17 cellular contexts compared by ENCODE assay signal in the genomic region with DNA sequence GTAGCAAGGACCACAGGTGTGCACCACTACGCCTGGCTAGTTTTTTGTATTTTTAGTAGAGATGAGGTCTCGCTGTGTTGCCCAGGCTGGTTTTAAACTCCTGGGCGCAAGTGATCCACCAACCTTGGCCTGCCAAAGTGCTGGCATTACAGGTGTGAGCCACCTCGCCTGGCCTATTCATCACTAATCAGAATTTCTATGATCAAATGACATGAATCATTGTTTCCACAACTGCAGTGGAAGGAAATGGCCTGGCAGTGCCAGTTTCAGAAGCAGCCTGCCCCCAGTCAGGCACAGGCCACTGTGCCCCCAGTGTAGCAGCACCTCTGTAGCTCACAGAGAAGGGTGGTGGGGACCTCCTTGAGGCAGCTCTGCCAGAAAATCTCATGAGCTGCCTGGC.
DNase-seq lines count a peak whose midpoint lies in the region; ATAC-seq and TF ChIP-seq lines count a peak whose summit lies in the region.
"Had no signal": no experiment of that assay in that cellular context is flagged by ENCODE, and none has a peak within 500 bp of the region (broad histone marks: within the 10 kb centered on the region; RNA-seq: fewer than 3 reads in every experiment).

No MANE protein-coding gene starts in this region.

- H3K4me3 ChIP-seq in trophoblast cell (ENCODE audit: low read depth, low read length) (peak overlapping the region; percentile 45), breast epithelium (no peak overlapping the region)
- H3K4me3 ChIP-seq: BLaER1, GM23248, HAP-1 had no signal

- no peak overlapping the region for H3K4me2 ChIP-seq in trophoblast cell (ENCODE audit: low read length)
- H3K4me2 ChIP-seq: BLaER1 had no signal

- no peaks in the 10 kb centered on the region for H3K79me2 ChIP-seq in trophoblast cell (ENCODE audit: control insufficient read depth, insufficient read depth, low read length, poor library complexity)

- no peak overlapping the region for H4K8ac ChIP-seq in trophoblast cell (ENCODE audit: low read depth, low read length)

- H2BK5ac ChIP-seq in trophoblast cell (ENCODE audit: low read depth, low read length, poor library complexity), result no peak overlapping the region

- H3K27me3 ChIP-seq in trophoblast cell (ENCODE audit: insufficient read depth, low read length) (no peaks in the 10 kb centered on the region), breast epithelium (no peaks in the 10 kb centered on the region)
- H3K27me3 ChIP-seq: BLaER1 had no signal

- H3K9me3 ChIP-seq in trophoblast cell (ENCODE audit: insufficient read depth, low read depth, low read length) (peaks cover 4% of the 10 kb centered on the region), breast epithelium (no peaks in the 10 kb centered on the region)
- H3K9me3 ChIP-seq: BLaER1, HAP-1 had no signal

- H3K36me3 Mint-ChIP-seq in activated T-cell treated with anti-CD3 and anti-CD28 coated beads, Interleukin-2, amount 50 U/mL, for 24 hours (ENCODE audit: low read depth), result peaks cover 89% of the 10 kb centered on the region
- peaks cover 74% of the 10 kb centered on the region for H3K36me3 Mint-ChIP-seq in activated T-cell treated with anti-CD3 and anti-CD28 coated beads, Interleukin-2, amount 50 U/mL, for 4 hours (ENCODE audit: insufficient read depth)

- no peak for DNase-seq in activated T-cell treated with anti-CD3 and anti-CD28 coated beads, Interleukin-2, amount 50 U/mL, for 24 hours
- DNase-seq in activated T-cell treated with anti-CD3 and anti-CD28 coated beads, Interleukin-2, amount 50 U/mL, for 4 hours, result no peak
- no peak for DNase-seq in stimulated activated naive CD8-positive, alpha-beta T cell treated with anti-CD3 and anti-CD28 coated beads, Interleukin-15, Interleukin-2, amounts not matched to agents 100 U/mL and 50 U/mL, for 24 hours
- DNase-seq in stimulated activated naive CD8-positive, alpha-beta T cell treated with anti-CD3 and anti-CD28 coated beads, Interleukin-15, amount 100 ng/mL, for 72 hours, result no peak
- DNase-seq in trophoblast cell (no peak), islet precursor cell (no peak), breast epithelium (ENCODE audit: low spot score in 2 of 2) (no peak)
- DNase-seq: 8988T; CD4-positive, alpha-beta memory T cell; DMS153; DMS79; GDM1; GM23248 had no signal

- no peak overlapping the region for H2AK5ac ChIP-seq in trophoblast cell (ENCODE audit: low read length)

- H3K27ac Mint-ChIP-seq in activated T-cell treated with anti-CD3 and anti-CD28 coated beads, Interleukin-2, amount 50 U/mL, for 24 hours, result peak overlapping the region; percentile 34
- no peak overlapping the region for H3K27ac Mint-ChIP-seq in stimulated activated naive CD8-positive, alpha-beta T cell treated with anti-CD3 and anti-CD28 coated beads, Interleukin-15, amount 100 ng/mL, for 72 hours

- TF ChIP-seq CTCF in breast epithelium (IDR thresholded peaks at IDR 0.05), result no peak

- no CpG with 5 or more reads among the region's 4 CpGs for WGBS in trophoblast cell (ENCODE audit: extremely low coverage, insufficient coverage, insufficient read length)

- no peak overlapping the region for H3K9ac ChIP-seq in trophoblast cell (ENCODE audit: low read length)
- H3K9ac ChIP-seq: BLaER1, GM23248 had no signal

- H3K4me1 ChIP-seq in trophoblast cell (ENCODE audit: control insufficient read depth in 1 of 2, insufficient read depth in 2 of 2, low read length in 2 of 2), result no peaks in the 10 kb centered on the region
- no peaks in the 10 kb centered on the region for H3K4me1 ChIP-seq in breast epithelium

- no peak for TF ChIP-seq POLR2A in breast epithelium (IDR thresholded peaks at IDR 0.05)

- H3K4ac ChIP-seq in trophoblast cell (ENCODE audit: low read depth, low read length), result no peak overlapping the region

- H3K4me1 Mint-ChIP-seq in activated T-cell treated with anti-CD3 and anti-CD28 coated beads, Interleukin-2, amount 50 U/mL, for 24 hours (ENCODE audit: low read depth), result peaks cover 16% of the 10 kb centered on the region
- H3K4me1 Mint-ChIP-seq in activated T-cell treated with anti-CD3 and anti-CD28 coated beads, Interleukin-2, amount 50 U/mL, for 4 hours (ENCODE audit: low read depth), result no peaks in the 10 kb centered on the region
- H3K4me1 Mint-ChIP-seq in stimulated activated naive CD8-positive, alpha-beta T cell treated with anti-CD3 and anti-CD28 coated beads, Interleukin-15, amount 100 ng/mL, for 72 hours, result peaks cover 4% of the 10 kb centered on the region
- H3K4me1 Mint-ChIP-seq: CD14-positive monocyte had no signal

- no peak overlapping the region for H3K27ac ChIP-seq in trophoblast cell (ENCODE audit: low read depth, low read length)
- H3K27ac ChIP-seq in breast epithelium, result no peak overlapping the region
- H3K27ac ChIP-seq: BLaER1, GM23248 had no signal

- no peaks in the 10 kb centered on the region for H3K27me3 Mint-ChIP-seq in activated T-cell treated with anti-CD3 and anti-CD28 coated beads, Interleukin-2, amount 50 U/mL, for 24 hours
- H3K27me3 Mint-ChIP-seq in activated T-cell treated with anti-CD3 and anti-CD28 coated beads, Interleukin-2, amount 50 U/mL, for 4 hours (ENCODE audit: low read depth), result no peaks in the 10 kb centered on the region
- H3K27me3 Mint-ChIP-seq in stimulated activated naive CD8-positive, alpha-beta T cell treated with anti-CD3 and anti-CD28 coated beads, Interleukin-15, amount 100 ng/mL, for 72 hours, result no peaks in the 10 kb centered on the region
- H3K27me3 Mint-ChIP-seq: CD4-positive, alpha-beta memory T cell had no signal

- no peaks in the 10 kb centered on the region for H3K79me1 ChIP-seq in trophoblast cell (ENCODE audit: low read length)

- no peak overlapping the region for H2BK12ac ChIP-seq in trophoblast cell (ENCODE audit: low read length)

- intact Hi-C loops in breast epithelium (cut with DNase I; ENCODE audit: low total_unique reads), result no loop called here

- ATAC-seq in activated T-cell treated with anti-CD3 and anti-CD28 coated beads, Interleukin-2, amount 50 U/mL, for 4 hours, result no peak
- ATAC-seq in stimulated activated naive CD8-positive, alpha-beta T cell treated with anti-CD3 and anti-CD28 coated beads, Interleukin-15, Interleukin-2, amounts not matched to agents 100 U/mL and 50 U/mL, for 24 hours, result peak; percentile 23
- no peak for ATAC-seq in stimulated activated naive CD8-positive, alpha-beta T cell treated with anti-CD3 and anti-CD28 coated beads, Interleukin-15, amount 100 ng/mL, for 72 hours
- ATAC-seq in HG02981 (IDR thresholded peaks at IDR 0.05; ENCODE audit: unreplicated experiment), result no peak

- H3K14ac ChIP-seq in trophoblast cell (ENCODE audit: low read length), result no peak overlapping the region

- H4K12ac ChIP-seq in trophoblast cell (ENCODE audit: low read depth, low read length), result no peak overlapping the region

- no peaks in the 10 kb centered on the region for H3K9me3 Mint-ChIP-seq in activated T-cell treated with anti-CD3 and anti-CD28 coated beads, Interleukin-2, amount 50 U/mL, for 24 hours
- no peaks in the 10 kb centered on the region for H3K9me3 Mint-ChIP-seq in activated T-cell treated with anti-CD3 and anti-CD28 coated beads, Interleukin-2, amount 50 U/mL, for 4 hours
- no peaks in the 10 kb centered on the region for H3K9me3 Mint-ChIP-seq in stimulated activated naive CD8-positive, alpha-beta T cell treated with anti-CD3 and anti-CD28 coated beads, Interleukin-15, amount 100 ng/mL, for 72 hours
- H3K9me3 Mint-ChIP-seq: CD14-positive monocyte; CD4-positive, alpha-beta memory T cell had no signal

- no peak overlapping the region for H2BK120ac ChIP-seq in trophoblast cell (ENCODE audit: insufficient read depth, low read length, poor library complexity)

- no peak overlapping the region for H3K4me3 Mint-ChIP-seq in activated T-cell treated with anti-CD3 and anti-CD28 coated beads, Interleukin-2, amount 50 U/mL, for 24 hours
- no peak overlapping the region for H3K4me3 Mint-ChIP-seq in activated T-cell treated with anti-CD3 and anti-CD28 coated beads, Interleukin-2, amount 50 U/mL, for 4 hours
- no peak overlapping the region for H3K4me3 Mint-ChIP-seq in stimulated activated naive CD8-positive, alpha-beta T cell treated with anti-CD3 and anti-CD28 coated beads, Interleukin-15, amount 100 ng/mL, for 72 hours
- H3K4me3 Mint-ChIP-seq: CD14-positive monocyte; CD4-positive, alpha-beta memory T cell had no signal

- no peak overlapping the region for H3K18ac ChIP-seq in trophoblast cell (ENCODE audit: low read length)

- peaks cover 40 to 53% of the 10 kb centered on the region in 2 experiments for H3K36me3 ChIP-seq in trophoblast cell (ENCODE audit: control insufficient read depth in 1 of 2, insufficient read depth in 2 of 2, low read length in 2 of 2)
- no peaks in the 10 kb centered on the region for H3K36me3 ChIP-seq in breast epithelium

- H3K23ac ChIP-seq in trophoblast cell (ENCODE audit: low read length), result no peak overlapping the region

- H4K91ac ChIP-seq in trophoblast cell (ENCODE audit: low read depth, low read length), result no peak overlapping the region

- no peak overlapping the region for H2AFZ ChIP-seq in trophoblast cell (ENCODE audit: insufficient read depth, low read length, poor library complexity)
- H2AFZ ChIP-seq: GM23248 had no signal
